Comparison of ENCODE assay signal across 11 cellular contexts in the genomic region with DNA sequence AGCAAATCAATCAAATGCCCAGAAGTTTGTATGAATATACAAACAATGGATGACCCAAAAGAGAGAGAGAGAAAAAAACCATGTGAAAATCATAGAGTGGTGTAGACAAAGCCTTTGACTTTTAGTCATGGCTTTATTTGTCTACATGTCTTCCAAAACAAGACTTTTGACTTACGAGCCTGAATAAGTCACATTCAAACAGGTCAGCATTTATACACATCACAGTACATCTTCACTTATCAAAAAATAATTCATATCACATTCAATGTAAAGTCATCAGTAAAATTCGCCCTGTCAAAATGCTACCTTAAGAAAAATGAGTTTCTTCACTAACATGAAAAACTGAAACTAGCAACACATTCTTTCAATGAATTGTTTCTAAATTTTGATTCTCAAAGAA. TPM values are rescaled to one million over a fixed set of nuclear protein-coding genes. Genes with fewer than 3 reads are reported as not detected.
DNase-seq lines count a peak whose midpoint lies in the region; ATAC-seq and TF ChIP-seq lines count a peak whose summit lies in the region.
"Had no signal": no experiment of that assay in that cellular context is flagged by ENCODE, and none has a peak within 500 bp of the region (broad histone marks: within the 10 kb centered on the region; RNA-seq: fewer than 3 reads in every experiment).

No MANE protein-coding gene starts in this region.

- H3K4me3 ChIP-seq in BLaER1 = peak overlapping the region; percentile 98
- peak overlapping the region; percentile 17 for H3K4me3 ChIP-seq in GM12875 (ENCODE audit: low read depth, low read length)

- H3K4me1 ChIP-seq in BLaER1 = peaks cover 36% of the 10 kb centered on the region

- no peak for ATAC-seq in activated naive CD8-positive, alpha-beta T cell treated with anti-CD3 and anti-CD28 coated beads, Interleukin-2, amount 50 U/mL, for 24 hours
- no peak for ATAC-seq in naive B cell (ENCODE audit: low read depth in 2 of 2)
- ATAC-seq in HG03521 (IDR thresholded peaks at IDR 0.05; ENCODE audit: unreplicated experiment) = no peak
- ATAC-seq in HG02763 (IDR thresholded peaks at IDR 0.05; ENCODE audit: unreplicated experiment) = no peak

- no peaks in the 10 kb centered on the region for H3K36me3 ChIP-seq in BLaER1
- H3K36me3 ChIP-seq: neutrophil, WERI-Rb-1 had no signal

- peak overlapping the region; percentile 96 for H3K4me3 Mint-ChIP-seq in activated naive CD8-positive, alpha-beta T cell treated with anti-CD3 and anti-CD28 coated beads, Interleukin-2, amount 50 U/mL, for 24 hours
- peak overlapping the region; percentile 4 to 100 (median 96) for H3K4me3 Mint-ChIP-seq in naive B cell

- peak overlapping the region; percentile 72 for H3K4me2 ChIP-seq in BLaER1

- no peaks in the 10 kb centered on the region for H3K27me3 Mint-ChIP-seq in activated naive CD8-positive, alpha-beta T cell treated with anti-CD3 and anti-CD28 coated beads, Interleukin-2, amount 50 U/mL, for 24 hours
- H3K27me3 Mint-ChIP-seq in naive B cell = no peaks in the 10 kb centered on the region

- no peak for DNase-seq in activated naive CD8-positive, alpha-beta T cell treated with anti-CD3 and anti-CD28 coated beads, Interleukin-2, amount 50 U/mL, for 24 hours
- DNase-seq in naive B cell = no peak
- DNase-seq in H4 (ENCODE audit: low spot score) = no peak
- DNase-seq in nucleus accumbens (lab: John Stamatoyannopoulos, UW) = no peak
- DNase-seq: NCI-H1930, WERI-Rb-1 had no signal

- no peaks in the 10 kb centered on the region for H3K9me3 Mint-ChIP-seq in activated naive CD8-positive, alpha-beta T cell treated with anti-CD3 and anti-CD28 coated beads, Interleukin-2, amount 50 U/mL, for 24 hours
- no peaks in the 10 kb centered on the region for H3K9me3 Mint-ChIP-seq in naive B cell

- no peaks in the 10 kb centered on the region for H4K20me1 ChIP-seq in BLaER1

- H3K27ac ChIP-seq in BLaER1 = no peak overlapping the region
- H3K27ac ChIP-seq: WERI-Rb-1 had no signal

- TF ChIP-seq CTCF in GM12875 (IDR thresholded peaks at IDR 0.05; ENCODE audit: borderline replicate concordance, insufficient read depth, low read depth, low read length) = no peak

- H3K9ac ChIP-seq in BLaER1 = no peak overlapping the region

- H3K9me3 ChIP-seq in BLaER1 = no peaks in the 10 kb centered on the region
- H3K9me3 ChIP-seq: neutrophil had no signal

- peaks cover 10% of the 10 kb centered on the region for H3K36me3 Mint-ChIP-seq in activated naive CD8-positive, alpha-beta T cell treated with anti-CD3 and anti-CD28 coated beads, Interleukin-2, amount 50 U/mL, for 24 hours (ENCODE audit: low read depth)
- peaks cover 0 to 9% of the 10 kb centered on the region in 2 donors for H3K36me3 Mint-ChIP-seq in naive B cell

- peaks cover 67% of the 10 kb centered on the region for H3K4me1 Mint-ChIP-seq in activated naive CD8-positive, alpha-beta T cell treated with anti-CD3 and anti-CD28 coated beads, Interleukin-2, amount 50 U/mL, for 24 hours
- peaks cover 43 to 73% (median 71%) of the 10 kb centered on the region in 3 donors for H3K4me1 Mint-ChIP-seq in naive B cell

- no peaks in the 10 kb centered on the region for H3K27me3 ChIP-seq in BLaER1
- H3K27me3 ChIP-seq: neutrophil had no signal

- no peak overlapping the region for H3K27ac Mint-ChIP-seq in activated naive CD8-positive, alpha-beta T cell treated with anti-CD3 and anti-CD28 coated beads, Interleukin-2, amount 50 U/mL, for 24 hours
- peak overlapping the region in 5 of 6 donors; percentile 40 to 100 (median 91) for H3K27ac Mint-ChIP-seq in naive B cell

RNA-seq across cellular contexts. Expression of a gene that starts 1.9 kb away (rescaled TPM):
- polyA plus RNA-seq in naive B cell (ENCODE audit: low read depth in 6 of 6) = 10 to 100 TPM; 12.3 to 47.9 (median 41.2) TPM
- total RNA-seq in H4 (2014; rRNA removed; shearing (Covaris generic)) = 15.8 and 18.6 TPM in 2 replicates

RNA-seq across cellular contexts. Expression of a gene that starts 27.3 kb away (rescaled TPM):
- polyA plus RNA-seq in naive B cell (ENCODE audit: low read depth in 6 of 6) = 100 to 1,000 TPM in 1 of 6 donors, 10 to 100 TPM in 5; 57.9 to 106 (median 85.3) TPM
- 11.3 and 16.8 TPM in 2 replicates for total RNA-seq in H4 (2014; rRNA removed; shearing (Covaris generic))
